In the genomic region with DNA sequence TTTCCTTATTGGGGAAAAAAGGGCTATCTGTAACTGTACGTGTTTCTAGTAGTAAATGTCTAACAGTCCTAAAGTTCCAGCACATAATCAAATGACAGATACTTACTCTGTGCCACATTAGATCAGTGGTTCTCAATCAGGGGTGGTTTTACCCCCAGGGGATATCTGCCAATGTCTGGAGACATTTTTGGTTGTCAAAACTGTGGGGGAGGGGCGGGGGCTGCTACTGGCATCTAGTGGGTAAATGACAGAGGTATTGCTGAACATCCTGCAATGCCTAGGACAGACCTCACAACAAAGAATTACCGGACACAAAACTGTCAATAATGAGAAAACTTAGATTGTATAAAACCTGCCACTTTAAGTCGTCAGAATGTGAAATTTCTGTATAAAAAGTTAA, we compare ENCODE assay signal across 3 cellular contexts.
TF ChIP-seq lines count a peak whose summit lies in the region.

No MANE protein-coding gene starts in this region.

TF ChIP-seq in SK-N-SH, 30 proteins besides CTCF, POLR2A, EP300 and RAD21 (continued from another document):
- TF ChIP-seq FOSL2 (IDR thresholded peaks at IDR 0.05; ENCODE audit: borderline replicate concordance, low read depth) (no peak), GABPA (IDR thresholded peaks at IDR 0.05; ENCODE audit: low read depth) (no peak), SIN3A (IDR thresholded peaks at IDR 0.05; ENCODE audit: borderline replicate concordance, low read depth, low read length) (no peak), MEF2A (IDR thresholded peaks at IDR 0.05; ENCODE audit: borderline replicate concordance, low read depth) (no peak), JUND (IDR thresholded peaks at IDR 0.05) (no peak)
- TF ChIP-seq, protein P1, sequence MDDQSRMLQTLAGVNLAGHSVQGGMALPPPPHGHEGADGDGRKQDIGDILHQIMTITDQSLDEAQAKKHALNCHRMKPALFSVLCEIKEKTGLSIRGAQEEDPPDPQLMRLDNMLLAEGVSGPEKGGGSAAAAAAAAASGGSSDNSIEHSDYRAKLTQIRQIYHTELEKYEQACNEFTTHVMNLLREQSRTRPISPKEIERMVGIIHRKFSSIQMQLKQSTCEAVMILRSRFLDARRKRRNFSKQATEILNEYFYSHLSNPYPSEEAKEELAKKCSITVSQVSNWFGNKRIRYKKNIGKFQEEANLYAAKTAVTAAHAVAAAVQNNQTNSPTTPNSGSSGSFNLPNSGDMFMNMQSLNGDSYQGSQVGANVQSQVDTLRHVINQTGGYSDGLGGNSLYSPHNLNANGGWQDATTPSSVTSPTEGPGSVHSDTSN (IDR thresholded peaks at IDR 0.05), result no peak

TF ChIP-seq in SK-N-SH treated with all-trans-retinoic acid at 6 μM for 48 hours, 23 proteins besides CTCF, POLR2A, EP300 and RAD21 (continued from another document):
- TF ChIP-seq, protein P2, sequence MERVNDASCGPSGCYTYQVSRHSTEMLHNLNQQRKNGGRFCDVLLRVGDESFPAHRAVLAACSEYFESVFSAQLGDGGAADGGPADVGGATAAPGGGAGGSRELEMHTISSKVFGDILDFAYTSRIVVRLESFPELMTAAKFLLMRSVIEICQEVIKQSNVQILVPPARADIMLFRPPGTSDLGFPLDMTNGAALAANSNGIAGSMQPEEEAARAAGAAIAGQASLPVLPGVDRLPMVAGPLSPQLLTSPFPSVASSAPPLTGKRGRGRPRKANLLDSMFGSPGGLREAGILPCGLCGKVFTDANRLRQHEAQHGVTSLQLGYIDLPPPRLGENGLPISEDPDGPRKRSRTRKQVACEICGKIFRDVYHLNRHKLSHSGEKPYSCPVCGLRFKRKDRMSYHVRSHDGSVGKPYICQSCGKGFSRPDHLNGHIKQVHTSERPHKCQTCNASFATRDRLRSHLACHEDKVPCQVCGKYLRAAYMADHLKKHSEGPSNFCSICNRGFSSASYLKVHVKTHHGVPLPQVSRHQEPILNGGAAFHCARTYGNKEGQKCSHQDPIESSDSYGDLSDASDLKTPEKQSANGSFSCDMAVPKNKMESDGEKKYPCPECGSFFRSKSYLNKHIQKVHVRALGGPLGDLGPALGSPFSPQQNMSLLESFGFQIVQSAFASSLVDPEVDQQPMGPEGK (CRISPR knock-in tag; IDR thresholded peaks at IDR 0.05; ENCODE audit: borderline replicate concordance), result no peak
- TF ChIP-seq RARB (CRISPR knock-in tag; IDR thresholded peaks at IDR 0.05), result no peak
- TF ChIP-seq BACH2 (CRISPR knock-in tag; IDR thresholded peaks at IDR 0.05; ENCODE audit: borderline replicate concordance), result no peak
- no peak for TF ChIP-seq ZNF8 (CRISPR knock-in tag; IDR thresholded peaks at IDR 0.05)
- no peak for TF ChIP-seq ISL1 (CRISPR knock-in tag; IDR thresholded peaks at IDR 0.05)
- TF ChIP-seq ESRRG (CRISPR knock-in tag; IDR thresholded peaks at IDR 0.05), result no peak
- no peak for TF ChIP-seq OSR1 (CRISPR knock-in tag; IDR thresholded peaks at IDR 0.05)
- TF ChIP-seq, protein P3, sequence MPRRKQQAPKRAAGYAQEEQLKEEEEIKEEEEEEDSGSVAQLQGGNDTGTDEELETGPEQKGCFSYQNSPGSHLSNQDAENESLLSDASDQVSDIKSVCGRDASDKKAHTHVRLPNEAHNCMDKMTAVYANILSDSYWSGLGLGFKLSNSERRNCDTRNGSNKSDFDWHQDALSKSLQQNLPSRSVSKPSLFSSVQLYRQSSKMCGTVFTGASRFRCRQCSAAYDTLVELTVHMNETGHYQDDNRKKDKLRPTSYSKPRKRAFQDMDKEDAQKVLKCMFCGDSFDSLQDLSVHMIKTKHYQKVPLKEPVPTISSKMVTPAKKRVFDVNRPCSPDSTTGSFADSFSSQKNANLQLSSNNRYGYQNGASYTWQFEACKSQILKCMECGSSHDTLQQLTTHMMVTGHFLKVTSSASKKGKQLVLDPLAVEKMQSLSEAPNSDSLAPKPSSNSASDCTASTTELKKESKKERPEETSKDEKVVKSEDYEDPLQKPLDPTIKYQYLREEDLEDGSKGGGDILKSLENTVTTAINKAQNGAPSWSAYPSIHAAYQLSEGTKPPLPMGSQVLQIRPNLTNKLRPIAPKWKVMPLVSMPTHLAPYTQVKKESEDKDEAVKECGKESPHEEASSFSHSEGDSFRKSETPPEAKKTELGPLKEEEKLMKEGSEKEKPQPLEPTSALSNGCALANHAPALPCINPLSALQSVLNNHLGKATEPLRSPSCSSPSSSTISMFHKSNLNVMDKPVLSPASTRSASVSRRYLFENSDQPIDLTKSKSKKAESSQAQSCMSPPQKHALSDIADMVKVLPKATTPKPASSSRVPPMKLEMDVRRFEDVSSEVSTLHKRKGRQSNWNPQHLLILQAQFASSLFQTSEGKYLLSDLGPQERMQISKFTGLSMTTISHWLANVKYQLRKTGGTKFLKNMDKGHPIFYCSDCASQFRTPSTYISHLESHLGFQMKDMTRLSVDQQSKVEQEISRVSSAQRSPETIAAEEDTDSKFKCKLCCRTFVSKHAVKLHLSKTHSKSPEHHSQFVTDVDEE (CRISPR knock-in tag; IDR thresholded peaks at IDR 0.05), result no peak
- TF ChIP-seq ZFP3 (CRISPR knock-in tag; IDR thresholded peaks at IDR 0.05), result no peak
- no peak for TF ChIP-seq GLIS3 (CRISPR knock-in tag; IDR thresholded peaks at IDR 0.05)

TF ChIP-seq in WTC11, 78 proteins besides CTCF, POLR2A, EP300 and RAD21:
- TF ChIP-seq, protein P4, sequence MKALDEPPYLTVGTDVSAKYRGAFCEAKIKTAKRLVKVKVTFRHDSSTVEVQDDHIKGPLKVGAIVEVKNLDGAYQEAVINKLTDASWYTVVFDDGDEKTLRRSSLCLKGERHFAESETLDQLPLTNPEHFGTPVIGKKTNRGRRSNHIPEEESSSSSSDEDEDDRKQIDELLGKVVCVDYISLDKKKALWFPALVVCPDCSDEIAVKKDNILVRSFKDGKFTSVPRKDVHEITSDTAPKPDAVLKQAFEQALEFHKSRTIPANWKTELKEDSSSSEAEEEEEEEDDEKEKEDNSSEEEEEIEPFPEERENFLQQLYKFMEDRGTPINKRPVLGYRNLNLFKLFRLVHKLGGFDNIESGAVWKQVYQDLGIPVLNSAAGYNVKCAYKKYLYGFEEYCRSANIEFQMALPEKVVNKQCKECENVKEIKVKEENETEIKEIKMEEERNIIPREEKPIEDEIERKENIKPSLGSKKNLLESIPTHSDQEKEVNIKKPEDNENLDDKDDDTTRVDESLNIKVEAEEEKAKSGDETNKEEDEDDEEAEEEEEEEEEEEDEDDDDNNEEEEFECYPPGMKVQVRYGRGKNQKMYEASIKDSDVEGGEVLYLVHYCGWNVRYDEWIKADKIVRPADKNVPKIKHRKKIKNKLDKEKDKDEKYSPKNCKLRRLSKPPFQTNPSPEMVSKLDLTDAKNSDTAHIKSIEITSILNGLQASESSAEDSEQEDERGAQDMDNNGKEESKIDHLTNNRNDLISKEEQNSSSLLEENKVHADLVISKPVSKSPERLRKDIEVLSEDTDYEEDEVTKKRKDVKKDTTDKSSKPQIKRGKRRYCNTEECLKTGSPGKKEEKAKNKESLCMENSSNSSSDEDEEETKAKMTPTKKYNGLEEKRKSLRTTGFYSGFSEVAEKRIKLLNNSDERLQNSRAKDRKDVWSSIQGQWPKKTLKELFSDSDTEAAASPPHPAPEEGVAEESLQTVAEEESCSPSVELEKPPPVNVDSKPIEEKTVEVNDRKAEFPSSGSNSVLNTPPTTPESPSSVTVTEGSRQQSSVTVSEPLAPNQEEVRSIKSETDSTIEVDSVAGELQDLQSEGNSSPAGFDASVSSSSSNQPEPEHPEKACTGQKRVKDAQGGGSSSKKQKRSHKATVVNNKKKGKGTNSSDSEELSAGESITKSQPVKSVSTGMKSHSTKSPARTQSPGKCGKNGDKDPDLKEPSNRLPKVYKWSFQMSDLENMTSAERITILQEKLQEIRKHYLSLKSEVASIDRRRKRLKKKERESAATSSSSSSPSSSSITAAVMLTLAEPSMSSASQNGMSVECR (CRISPR knock-in tag; IDR thresholded peaks at IDR 0.05; ENCODE audit: borderline replicate concordance), result no peak
- no peak for TF ChIP-seq ZNF121 (CRISPR knock-in tag; IDR thresholded peaks at IDR 0.05)
- no peak for TF ChIP-seq CREB1 (CRISPR knock-in tag; IDR thresholded peaks at IDR 0.05)
- TF ChIP-seq KAT7 (CRISPR knock-in tag; IDR thresholded peaks at IDR 0.05; ENCODE audit: borderline replicate concordance), result no peak
- TF ChIP-seq, protein P5, sequence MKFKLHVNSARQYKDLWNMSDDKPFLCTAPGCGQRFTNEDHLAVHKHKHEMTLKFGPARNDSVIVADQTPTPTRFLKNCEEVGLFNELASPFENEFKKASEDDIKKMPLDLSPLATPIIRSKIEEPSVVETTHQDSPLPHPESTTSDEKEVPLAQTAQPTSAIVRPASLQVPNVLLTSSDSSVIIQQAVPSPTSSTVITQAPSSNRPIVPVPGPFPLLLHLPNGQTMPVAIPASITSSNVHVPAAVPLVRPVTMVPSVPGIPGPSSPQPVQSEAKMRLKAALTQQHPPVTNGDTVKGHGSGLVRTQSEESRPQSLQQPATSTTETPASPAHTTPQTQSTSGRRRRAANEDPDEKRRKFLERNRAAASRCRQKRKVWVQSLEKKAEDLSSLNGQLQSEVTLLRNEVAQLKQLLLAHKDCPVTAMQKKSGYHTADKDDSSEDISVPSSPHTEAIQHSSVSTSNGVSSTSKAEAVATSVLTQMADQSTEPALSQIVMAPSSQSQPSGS (CRISPR knock-in tag; IDR thresholded peaks at IDR 0.05; ENCODE audit: borderline replicate concordance, low read depth), result no peak
- no peak for TF ChIP-seq PRRX2 (CRISPR knock-in tag; IDR thresholded peaks at IDR 0.05)
- TF ChIP-seq, protein P6, sequence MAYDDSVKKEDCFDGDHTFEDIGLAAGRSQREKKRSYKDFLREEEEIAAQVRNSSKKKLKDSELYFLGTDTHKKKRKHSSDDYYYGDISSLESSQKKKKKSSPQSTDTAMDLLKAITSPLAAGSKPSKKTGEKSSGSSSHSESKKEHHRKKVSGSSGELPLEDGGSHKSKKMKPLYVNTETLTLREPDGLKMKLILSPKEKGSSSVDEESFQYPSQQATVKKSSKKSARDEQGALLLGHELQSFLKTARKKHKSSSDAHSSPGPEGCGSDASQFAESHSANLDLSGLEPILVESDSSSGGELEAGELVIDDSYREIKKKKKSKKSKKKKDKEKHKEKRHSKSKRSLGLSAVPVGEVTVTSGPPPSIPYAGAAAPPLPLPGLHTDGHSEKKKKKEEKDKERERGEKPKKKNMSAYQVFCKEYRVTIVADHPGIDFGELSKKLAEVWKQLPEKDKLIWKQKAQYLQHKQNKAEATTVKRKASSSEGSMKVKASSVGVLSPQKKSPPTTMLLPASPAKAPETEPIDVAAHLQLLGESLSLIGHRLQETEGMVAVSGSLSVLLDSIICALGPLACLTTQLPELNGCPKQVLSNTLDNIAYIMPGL (CRISPR knock-in tag; IDR thresholded peaks at IDR 0.05), result no peak
- TF ChIP-seq, protein P7, sequence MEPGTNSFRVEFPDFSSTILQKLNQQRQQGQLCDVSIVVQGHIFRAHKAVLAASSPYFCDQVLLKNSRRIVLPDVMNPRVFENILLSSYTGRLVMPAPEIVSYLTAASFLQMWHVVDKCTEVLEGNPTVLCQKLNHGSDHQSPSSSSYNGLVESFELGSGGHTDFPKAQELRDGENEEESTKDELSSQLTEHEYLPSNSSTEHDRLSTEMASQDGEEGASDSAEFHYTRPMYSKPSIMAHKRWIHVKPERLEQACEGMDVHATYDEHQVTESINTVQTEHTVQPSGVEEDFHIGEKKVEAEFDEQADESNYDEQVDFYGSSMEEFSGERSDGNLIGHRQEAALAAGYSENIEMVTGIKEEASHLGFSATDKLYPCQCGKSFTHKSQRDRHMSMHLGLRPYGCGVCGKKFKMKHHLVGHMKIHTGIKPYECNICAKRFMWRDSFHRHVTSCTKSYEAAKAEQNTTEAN (CRISPR knock-in tag; IDR thresholded peaks at IDR 0.05), result no peak
- no peak for TF ChIP-seq TCF7 (CRISPR knock-in tag; IDR thresholded peaks at IDR 0.05; ENCODE audit: low read depth)
- TF ChIP-seq, protein P8, sequence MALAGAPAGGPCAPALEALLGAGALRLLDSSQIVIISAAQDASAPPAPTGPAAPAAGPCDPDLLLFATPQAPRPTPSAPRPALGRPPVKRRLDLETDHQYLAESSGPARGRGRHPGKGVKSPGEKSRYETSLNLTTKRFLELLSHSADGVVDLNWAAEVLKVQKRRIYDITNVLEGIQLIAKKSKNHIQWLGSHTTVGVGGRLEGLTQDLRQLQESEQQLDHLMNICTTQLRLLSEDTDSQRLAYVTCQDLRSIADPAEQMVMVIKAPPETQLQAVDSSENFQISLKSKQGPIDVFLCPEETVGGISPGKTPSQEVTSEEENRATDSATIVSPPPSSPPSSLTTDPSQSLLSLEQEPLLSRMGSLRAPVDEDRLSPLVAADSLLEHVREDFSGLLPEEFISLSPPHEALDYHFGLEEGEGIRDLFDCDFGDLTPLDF (CRISPR knock-in tag; IDR thresholded peaks at IDR 0.05), result no peak
- TF ChIP-seq, protein P9, sequence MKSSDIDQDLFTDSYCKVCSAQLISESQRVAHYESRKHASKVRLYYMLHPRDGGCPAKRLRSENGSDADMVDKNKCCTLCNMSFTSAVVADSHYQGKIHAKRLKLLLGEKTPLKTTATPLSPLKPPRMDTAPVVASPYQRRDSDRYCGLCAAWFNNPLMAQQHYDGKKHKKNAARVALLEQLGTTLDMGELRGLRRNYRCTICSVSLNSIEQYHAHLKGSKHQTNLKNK (CRISPR knock-in tag; IDR thresholded peaks at IDR 0.05), result no peak
- TF ChIP-seq FOXP1 (CRISPR knock-in tag; IDR thresholded peaks at IDR 0.05; ENCODE audit: borderline replicate concordance), result no peak
- TF ChIP-seq ATF1 (CRISPR knock-in tag; IDR thresholded peaks at IDR 0.05), result no peak
